Comparison of ENCODE assay signal across 1 cellular context in the genomic region with DNA sequence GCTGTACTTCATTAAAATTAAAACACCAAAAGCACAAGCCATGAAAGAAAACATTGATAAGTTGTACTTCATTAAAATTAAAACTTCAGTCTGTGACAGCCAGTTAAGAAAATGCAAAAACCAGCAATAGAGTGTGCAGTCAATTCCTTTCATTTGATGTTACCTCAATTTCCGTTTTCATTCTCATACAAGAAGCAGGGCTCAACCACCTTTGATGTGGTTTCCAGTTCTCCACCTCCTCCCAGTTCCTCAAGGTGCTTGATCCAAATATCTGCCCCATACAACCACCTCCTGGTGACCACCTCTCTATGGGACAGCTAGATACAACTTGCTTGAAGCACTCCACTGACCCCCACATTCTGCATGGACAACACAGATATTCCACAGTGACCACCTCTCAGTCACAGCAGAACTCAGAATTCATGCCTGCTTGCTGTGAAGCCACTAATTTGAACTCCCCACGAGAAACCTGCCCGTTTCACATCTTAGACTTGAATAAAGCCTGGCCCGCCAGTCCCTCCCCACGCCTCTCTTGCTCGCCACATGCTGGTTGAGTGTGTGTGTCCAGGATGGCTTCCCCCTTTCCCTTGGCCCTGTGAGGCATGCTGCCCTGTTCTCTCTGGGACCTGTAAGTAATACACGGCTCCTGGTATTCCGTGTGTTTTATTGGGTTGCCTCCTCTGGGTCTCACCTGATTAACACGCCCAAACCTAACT.
TF ChIP-seq lines count a peak whose summit lies in the region.

No MANE protein-coding gene starts in this region.

TF ChIP-seq in HepG2, 621 proteins besides CTCF, POLR2A, EP300 and RAD21:
- TF ChIP-seq FOXC1 (CRISPR knock-in tag; IDR thresholded peaks at IDR 0.05; ENCODE audit: borderline replicate concordance) (peak; percentile 37; the same call in 1 of the 2 replicates), ZMYM4 (CRISPR knock-in tag; IDR thresholded peaks at IDR 0.05) (peak; percentile 37; the same call in 1 of the 2 replicates), ZBTB38 (CRISPR knock-in tag; IDR thresholded peaks at IDR 0.05) (peak; percentile 54; the same call in 1 of the 2 replicates), NRL (CRISPR knock-in tag; IDR thresholded peaks at IDR 0.05; ENCODE audit: borderline replicate concordance) (0 out of 2 replicates have a peak, but pooled peaks have one; percentile 46), ZNF672 (CRISPR knock-in tag; IDR thresholded peaks at IDR 0.05) (no peak), TCF7 (IDR thresholded peaks at IDR 0.05; ENCODE audit: low read depth) (0 out of 2 replicates have a peak, but pooled peaks have one; percentile 15)
- TF ChIP-seq, protein P1, sequence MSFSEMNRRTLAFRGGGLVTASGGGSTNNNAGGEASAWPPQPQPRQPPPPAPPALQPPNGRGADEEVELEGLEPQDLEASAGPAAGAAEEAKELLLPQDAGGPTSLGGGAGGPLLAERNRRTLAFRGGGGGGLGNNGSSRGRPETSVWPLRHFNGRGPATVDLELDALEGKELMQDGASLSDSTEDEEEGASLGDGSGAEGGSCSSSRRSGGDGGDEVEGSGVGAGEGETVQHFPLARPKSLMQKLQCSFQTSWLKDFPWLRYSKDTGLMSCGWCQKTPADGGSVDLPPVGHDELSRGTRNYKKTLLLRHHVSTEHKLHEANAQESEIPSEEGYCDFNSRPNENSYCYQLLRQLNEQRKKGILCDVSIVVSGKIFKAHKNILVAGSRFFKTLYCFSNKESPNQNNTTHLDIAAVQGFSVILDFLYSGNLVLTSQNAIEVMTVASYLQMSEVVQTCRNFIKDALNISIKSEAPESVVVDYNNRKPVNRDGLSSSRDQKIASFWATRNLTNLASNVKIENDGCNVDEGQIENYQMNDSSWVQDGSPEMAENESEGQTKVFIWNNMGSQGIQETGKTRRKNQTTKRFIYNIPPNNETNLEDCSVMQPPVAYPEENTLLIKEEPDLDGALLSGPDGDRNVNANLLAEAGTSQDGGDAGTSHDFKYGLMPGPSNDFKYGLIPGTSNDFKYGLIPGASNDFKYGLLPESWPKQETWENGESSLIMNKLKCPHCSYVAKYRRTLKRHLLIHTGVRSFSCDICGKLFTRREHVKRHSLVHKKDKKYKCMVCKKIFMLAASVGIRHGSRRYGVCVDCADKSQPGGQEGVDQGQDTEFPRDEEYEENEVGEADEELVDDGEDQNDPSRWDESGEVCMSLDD (CRISPR knock-in tag; IDR thresholded peaks at IDR 0.05; ENCODE audit: borderline replicate concordance), result no peak
- TF ChIP-seq, protein P2, sequence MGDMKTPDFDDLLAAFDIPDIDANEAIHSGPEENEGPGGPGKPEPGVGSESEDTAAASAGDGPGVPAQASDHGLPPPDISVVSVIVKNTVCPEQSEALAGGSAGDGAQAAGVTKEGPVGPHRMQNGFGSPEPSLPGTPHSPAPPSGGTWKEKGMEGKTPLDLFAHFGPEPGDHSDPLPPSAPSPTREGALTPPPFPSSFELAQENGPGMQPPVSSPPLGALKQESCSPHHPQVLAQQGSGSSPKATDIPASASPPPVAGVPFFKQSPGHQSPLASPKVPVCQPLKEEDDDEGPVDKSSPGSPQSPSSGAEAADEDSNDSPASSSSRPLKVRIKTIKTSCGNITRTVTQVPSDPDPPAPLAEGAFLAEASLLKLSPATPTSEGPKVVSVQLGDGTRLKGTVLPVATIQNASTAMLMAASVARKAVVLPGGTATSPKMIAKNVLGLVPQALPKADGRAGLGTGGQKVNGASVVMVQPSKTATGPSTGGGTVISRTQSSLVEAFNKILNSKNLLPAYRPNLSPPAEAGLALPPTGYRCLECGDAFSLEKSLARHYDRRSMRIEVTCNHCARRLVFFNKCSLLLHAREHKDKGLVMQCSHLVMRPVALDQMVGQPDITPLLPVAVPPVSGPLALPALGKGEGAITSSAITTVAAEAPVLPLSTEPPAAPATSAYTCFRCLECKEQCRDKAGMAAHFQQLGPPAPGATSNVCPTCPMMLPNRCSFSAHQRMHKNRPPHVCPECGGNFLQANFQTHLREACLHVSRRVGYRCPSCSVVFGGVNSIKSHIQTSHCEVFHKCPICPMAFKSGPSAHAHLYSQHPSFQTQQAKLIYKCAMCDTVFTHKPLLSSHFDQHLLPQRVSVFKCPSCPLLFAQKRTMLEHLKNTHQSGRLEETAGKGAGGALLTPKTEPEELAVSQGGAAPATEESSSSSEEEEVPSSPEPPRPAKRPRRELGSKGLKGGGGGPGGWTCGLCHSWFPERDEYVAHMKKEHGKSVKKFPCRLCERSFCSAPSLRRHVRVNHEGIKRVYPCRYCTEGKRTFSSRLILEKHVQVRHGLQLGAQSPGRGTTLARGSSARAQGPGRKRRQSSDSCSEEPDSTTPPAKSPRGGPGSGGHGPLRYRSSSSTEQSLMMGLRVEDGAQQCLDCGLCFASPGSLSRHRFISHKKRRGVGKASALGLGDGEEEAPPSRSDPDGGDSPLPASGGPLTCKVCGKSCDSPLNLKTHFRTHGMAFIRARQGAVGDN (CRISPR knock-in tag; IDR thresholded peaks at IDR 0.05), result 0 out of 2 replicates have a peak, but pooled peaks have one; percentile 37
